In genomic region chr17:40647549-40648325, GRCh38 we compare ENCODE assay signal across 9 cellular contexts. TPM values are rescaled to one million over a fixed set of nuclear protein-coding genes. Genes with fewer than 3 reads are reported as not detected.
DNase-seq lines count a peak whose midpoint lies in the region; ATAC-seq, FAIRE-seq and TF ChIP-seq lines count a peak whose summit lies in the region.
"Had no signal": no experiment of that assay in that cellular context is flagged by ENCODE, and none has a peak within 500 bp of the region (broad histone marks: within the 10 kb centered on the region; RNA-seq: fewer than 3 reads in every experiment).

TSS of gene SMARCE1 (minus strand) at chr17:40647818. CDS start at chr17:40645802, 2,016 bp downstream.

- TF ChIP-seq POLR2A in H1 (IDR thresholded peaks at IDR 0.05; ENCODE audit: control extremely low read depth in 1 of 2, low read depth in 2 of 2, low read length in 2 of 2): peak; percentile 21 to 78

- peaks cover 0 to 7% (median 4%) of the 10 kb centered on the region in 4 experiments; a peak in 2 of 7 replicates for H3K4me1 ChIP-seq in H1 (replicated peaks in 1 of 4; ENCODE audit: control insufficient read depth in 3 of 4, insufficient read depth in 4 of 4, low read length in 3 of 4)
- peaks cover 1% of the 10 kb centered on the region for H3K4me1 ChIP-seq in mesenchymal stem cell (ENCODE audit: control insufficient read depth, insufficient read depth, low read depth, low read length)

- DNase-seq in AG10803 (ENCODE audit: low read depth) (peak; percentile 77), GM19238 (ENCODE audit: insufficient read length, low spot score) (peak; percentile 49), NOMO-1 (lab: John Stamatoyannopoulos, UW; ENCODE audit: unreplicated experiment in 2 of 2) (peak; percentile 59 to 77), H1 (ENCODE audit: low read depth in 1 of 2, low spot score in 2 of 2) (peak in 1 of 2 experiments; percentile 82), mesenchymal stem cell (peak; percentile 86)
- DNase-seq in activated CD8-positive, alpha-beta memory T cell treated with anti-CD3 and anti-CD28 coated beads for 48 hours (ENCODE audit: low read depth in 2 of 3, low spot score in 2 of 3): peak; percentile 48 to 60 (median 56)
- DNase-seq in stimulated activated CD8-positive, alpha-beta memory T cell treated with anti-CD3 and anti-CD28 coated beads, Interleukin-12 subunit alpha, Interleukin-12 subunit beta, amount 100 ng/mL, for 1 hour (ENCODE audit: low read depth): peak; percentile 51

- H3K23me2 ChIP-seq in H1 (ENCODE audit: low read depth, low read length): peaks cover 9% of the 10 kb centered on the region

- H3K14ac ChIP-seq in H1 (ENCODE audit: insufficient read length): no peak within 1 kb of the TSS
- H3K14ac ChIP-seq in mesenchymal stem cell (ENCODE audit: low read length in 2 of 2): peak within 1 kb of the TSS; percentile 43 to 95

- H3K23ac ChIP-seq in H1 (ENCODE audit: insufficient read length) (no peak within 1 kb of the TSS), mesenchymal stem cell (ENCODE audit: low read length in 2 of 2) (peak within 1 kb of the TSS in 1 of 2 experiments; percentile 89)

- CTCF ChIA-PET in H1 (lab: Charles Lee; ENCODE audit: partially characterized antibody): interaction anchor here (0.8 to 1.4 kb wide), 3 partner anchors 73 to 145 kb away, joined by 3 to 4 read pairs (median 3); no protein-coding TSS in a partner anchor

- H3K56ac ChIP-seq in H1 (replicated peaks; ENCODE audit: insufficient read length, low read depth, low read length): peak within 1 kb of the TSS; percentile 95

- H3K9ac ChIP-seq in H1 (replicated peaks in 1 of 4; ENCODE audit: extremely low read depth in 1 of 4, low read depth in 3 of 4, low read length in 3 of 4) (peak within 1 kb of the TSS; percentile 97 to 98 (median 98)), mesenchymal stem cell (ENCODE audit: low read length) (peak within 1 kb of the TSS; percentile 98)

- no peak for TF ChIP-seq RAD21 in H1 (IDR thresholded peaks at IDR 0.05 in 1 of 2, conservative IDR thresholded peaks at IDR 0.05 in 1 of 2; ENCODE audit: low read depth in 2 of 2, low read length in 2 of 2)

- TF ChIP-seq EP300 in H1 (IDR thresholded peaks at IDR 0.05; ENCODE audit: borderline replicate concordance in 1 of 2, low read depth in 2 of 2, low read length in 2 of 2): peak in 1 of 2 experiments; percentile 90; a peak in 1 of 3 replicates

- H2BK12ac ChIP-seq in H1 (ENCODE audit: low read depth, low read length): peak within 1 kb of the TSS; percentile 27; the same call in 1 of the 2 replicates
- no peak within 1 kb of the TSS for H2BK12ac ChIP-seq in mesenchymal stem cell (ENCODE audit: low read length in 2 of 2)

- peak within 1 kb of the TSS; percentile 99 for H4K8ac ChIP-seq in H1 (ENCODE audit: extremely low read depth, insufficient read depth, low read length)
- H4K8ac ChIP-seq in mesenchymal stem cell (ENCODE audit: low read length): peak within 1 kb of the TSS; percentile 100

- H4K91ac ChIP-seq in H1 (replicated peaks; ENCODE audit: insufficient read length, low read length) (peak within 1 kb of the TSS; percentile 25), mesenchymal stem cell (ENCODE audit: low read length) (peak within 1 kb of the TSS; percentile 99)

- H3K4me3 ChIP-seq in AG10803 (ENCODE audit: low read length): peak within 1 kb of the TSS; percentile 84
- H3K4me3 ChIP-seq in H1 (ENCODE audit: extremely low read depth in 1 of 4, insufficient read depth in 2 of 4, low read depth in 3 of 4, low read length in 4 of 4): peak within 1 kb of the TSS; percentile 91 to 100 (median 96)
- peak within 1 kb of the TSS; percentile 87 to 98 for H3K4me3 ChIP-seq in mesenchymal stem cell (ENCODE audit: insufficient read depth in 1 of 2, low read depth in 1 of 2, low read length in 2 of 2)

- peaks cover 0 to 31% (median 11%) of the 10 kb centered on the region in 4 experiments; a peak in 7 of 8 replicates for H3K36me3 ChIP-seq in H1 (ENCODE audit: control insufficient read depth in 2 of 4, insufficient read depth in 4 of 4, low read length in 3 of 4)
- H3K36me3 ChIP-seq in mesenchymal stem cell (ENCODE audit: control insufficient read depth in 1 of 2, insufficient read depth in 2 of 2, low read depth in 1 of 2, low read length in 2 of 2): peaks cover 0 to 28% of the 10 kb centered on the region in 2 experiments

- no peak for TF ChIP-seq CTCF in AG10803 (conservative IDR thresholded peaks at IDR 0.05; ENCODE audit: low read length)
- TF ChIP-seq CTCF in H1 (IDR thresholded peaks at IDR 0.05; ENCODE audit: control extremely low read depth in 1 of 3, insufficient read depth in 1 of 3, low read depth in 1 of 3, low read length in 3 of 3): no peak

- H2BK15ac ChIP-seq in H1 (ENCODE audit: low read length) (no peak within 1 kb of the TSS; the same call in 1 of the 2 replicates), mesenchymal stem cell (ENCODE audit: low read depth, poor library complexity, severe bottlenecking) (peak within 1 kb of the TSS; percentile 39)

- WGBS in H1 (ENCODE audit: extremely low coverage in 1 of 2, insufficient coverage in 1 of 2, insufficient read length in 1 of 2, insufficient replicate concordance in 2 of 2, low coverage in 1 of 2, low lambda C conversion rate in 2 of 2, missing lambda C conversion rate in 1 of 2), 2 experiments: 2% methylated on average over 51 of the region's 61 CpGs; no CpG with 5 or more reads in 1 of the 2 experiments
- WGBS in mesenchymal stem cell: under 1% methylated on average over 54 of the region's 61 CpGs

- ATAC-seq in HG03521 (IDR thresholded peaks at IDR 0.05; ENCODE audit: unreplicated experiment): peak; percentile 63

- H3K4me2 ChIP-seq in H1 (ENCODE audit: insufficient read depth in 1 of 2, low read depth in 2 of 2, low read length in 2 of 2) (peak within 1 kb of the TSS; percentile 81 to 96), mesenchymal stem cell (ENCODE audit: low read length, poor library complexity, severe bottlenecking) (peak within 1 kb of the TSS; percentile 72)

- H2BK5ac ChIP-seq in H1 (ENCODE audit: low read depth, low read length) (peak within 1 kb of the TSS; percentile 95), mesenchymal stem cell (ENCODE audit: low read depth, low read length, poor library complexity, severe bottlenecking) (peak within 1 kb of the TSS; percentile 97)

- H3K4ac ChIP-seq in H1 (replicated peaks; ENCODE audit: insufficient read length, low read depth, low read length) (peak within 1 kb of the TSS; percentile 74), mesenchymal stem cell (ENCODE audit: low read depth in 1 of 2, low read length in 2 of 2) (peak within 1 kb of the TSS; percentile 99 to 100)

- no peaks in the 10 kb centered on the region; the same call in 1 of the 2 replicates for H3K79me1 ChIP-seq in H1 (ENCODE audit: low read depth, low read length)
- peaks cover 7% of the 10 kb centered on the region for H3K79me1 ChIP-seq in mesenchymal stem cell (replicated peaks; ENCODE audit: low read length, poor library complexity, severe bottlenecking)

- H2BK120ac ChIP-seq in H1 (replicated peaks; ENCODE audit: low read depth, low read length) (peak within 1 kb of the TSS; percentile 24), mesenchymal stem cell (ENCODE audit: low read depth, low read length) (peak within 1 kb of the TSS; percentile 97)

- H4K5ac ChIP-seq in H1 (ENCODE audit: insufficient read length, low read depth, low read length): peak within 1 kb of the TSS; percentile 93

- H2AK5ac ChIP-seq in H1 (ENCODE audit: low read depth, low read length) (no peak within 1 kb of the TSS), mesenchymal stem cell (ENCODE audit: low read length, severe bottlenecking) (peak within 1 kb of the TSS; percentile 78)

- H2AFZ ChIP-seq in H1 (ENCODE audit: low read length): peak within 1 kb of the TSS; percentile 81
- H2AFZ ChIP-seq in mesenchymal stem cell (ENCODE audit: low read depth, low read length): peak within 1 kb of the TSS; percentile 93

- no peak within 1 kb of the TSS for H2BK20ac ChIP-seq in H1 (ENCODE audit: low read length)

- H3K27ac ChIP-seq in H1 (ENCODE audit: low read depth, low read length): peak within 1 kb of the TSS; percentile 93
- peak within 1 kb of the TSS; percentile 98 for H3K27ac ChIP-seq in mesenchymal stem cell (ENCODE audit: low read length, poor library complexity, severe bottlenecking)

- peak within 1 kb of the TSS; percentile 71 for H3K18ac ChIP-seq in H1 (ENCODE audit: extremely low read depth, low read length)
- peak within 1 kb of the TSS; percentile 99 to 100 for H3K18ac ChIP-seq in mesenchymal stem cell (ENCODE audit: low read depth in 1 of 2, low read length in 2 of 2)

- peaks cover 5 to 37% of the 10 kb centered on the region in 2 experiments for H3K79me2 ChIP-seq in H1 (ENCODE audit: control insufficient read depth in 1 of 2, insufficient read depth in 2 of 2, low read length in 2 of 2)

- POLR2A ChIA-PET in H1 (lab: Charles Lee; ENCODE audit: partially characterized antibody): interaction anchor here (0.6 to 5.8 kb wide), 21 partner anchors 10 to 1629 kb away, joined by 3 to 58 read pairs (median 4); partner anchors contain the start of gene KRT222

- no peaks in the 10 kb centered on the region for H4K20me1 ChIP-seq in H1 (replicated peaks in 1 of 2; ENCODE audit: control insufficient read depth in 1 of 2, insufficient read depth in 2 of 2, low read length in 2 of 2)

- FAIRE-seq in H1 (lab: Jason Lieb, UNC): no peak
- FAIRE-seq: TTC549 had no signal

- H3K9me3 ChIP-seq in H1 (ENCODE audit: insufficient read depth in 2 of 2, low read depth in 1 of 2, low read length in 1 of 2) (no peaks in the 10 kb centered on the region), mesenchymal stem cell (ENCODE audit: control insufficient read depth, low read length) (no peaks in the 10 kb centered on the region)

- H3K27me3 ChIP-seq in H1 (replicated peaks in 1 of 4; ENCODE audit: control insufficient read depth in 3 of 4, extremely low read depth in 1 of 4, insufficient read depth in 3 of 4, low read length in 3 of 4): no peaks in the 10 kb centered on the region
- no peaks in the 10 kb centered on the region for H3K27me3 ChIP-seq in mesenchymal stem cell (ENCODE audit: control insufficient read depth in 1 of 2, insufficient read depth in 1 of 2, low read length in 2 of 2)

TF ChIP-seq in H1, 55 proteins besides CTCF, POLR2A, EP300 and RAD21 (continues in another document):
- TF ChIP-seq RFX5 (IDR thresholded peaks at IDR 0.05; ENCODE audit: borderline replicate concordance, low read depth, low read length): no peak
- TF ChIP-seq BACH1 (IDR thresholded peaks at IDR 0.05; ENCODE audit: low read length): no peak
- TF ChIP-seq TEAD4 (IDR thresholded peaks at IDR 0.05; ENCODE audit: low read depth, low read length): no peak

RNA-seq across cellular contexts. Expression of gene SMARCE1, which starts in this region (rescaled TPM):
- total RNA-seq in H1 (2021; fragmentation: NEBNext Ultra II Directional; extraction: Animal tissue kit (Norgen Biotek cat#: 25700)): 131 and 142 TPM in 2 replicates
- 20.2 and 30.7 TPM in 2 replicates for polyA plus RNA-seq in H1 (2011; rRNA removed)
- polyA plus RNA-seq in H1 (2011; cell fraction: cytosol; rRNA removed): 50.9 TPM
- polyA plus RNA-seq in H1 (2011; cell fraction: nucleus; rRNA removed): 21.9 TPM
- polyA plus RNA-seq in H1 (2012, experiment 1 of 2): 115 to 150 TPM (median 137 TPM) in 4 replicates
- polyA plus RNA-seq in H1 (2012, experiment 2 of 2): 13.7 TPM
- polyA plus RNA-seq in H1 (2013, experiment 1 of 2): 98.1 TPM
- 101 TPM for polyA plus RNA-seq in H1 (2013, experiment 2 of 2)
- 32.3 and 46.0 TPM in 2 replicates for polyA minus RNA-seq in H1 (2011; rRNA and poly(A)+ RNA removed)
- polyA minus RNA-seq in H1 (2011; cell fraction: cytosol; rRNA and poly(A)+ RNA removed): 32.1 TPM
- polyA minus RNA-seq in H1 (2011; cell fraction: nucleus; rRNA and poly(A)+ RNA removed): 83.3 TPM
- 113 TPM for polyA plus RNA-seq in mesenchymal stem cell (2013, experiment 1 of 2)
- polyA plus RNA-seq in mesenchymal stem cell (2013, experiment 2 of 2): 111 TPM
